ENCODE assay signal across 30 cellular contexts in the genomic region with DNA sequence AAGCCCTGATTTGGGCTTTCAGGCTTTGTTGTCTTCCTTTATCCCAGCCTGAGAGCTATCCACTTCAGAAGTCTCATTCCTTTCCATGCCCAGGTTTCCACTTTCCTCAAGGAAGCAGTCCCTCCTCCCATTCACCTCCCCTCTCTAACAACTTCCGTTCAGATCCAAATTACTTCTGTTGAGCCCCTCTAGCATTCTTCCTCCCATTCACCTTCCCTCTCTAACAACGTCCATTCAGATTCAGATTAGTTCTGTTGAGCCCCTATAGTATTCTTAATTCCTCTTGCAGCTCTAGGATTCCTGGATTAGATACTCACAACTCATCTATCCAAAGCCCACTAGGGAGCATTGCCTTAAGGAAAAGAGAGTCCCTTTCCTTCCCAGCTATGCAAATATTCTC.
"Had no signal": no experiment of that assay in that cellular context is flagged by ENCODE, and none has a peak within 500 bp of the region (broad histone marks: within the 10 kb centered on the region; RNA-seq: fewer than 3 reads in every experiment).

No MANE protein-coding gene starts in this region.

- H3K36me3 ChIP-seq: esophagus squamous epithelium, left ventricle myocardium inferior, neutrophil, ovary, prostate gland, sigmoid colon, thoracic aorta had no signal

- H3K79me2 ChIP-seq: hepatocyte had no signal

- H3K4me1 ChIP-seq: esophagus squamous epithelium, left ventricle myocardium inferior, prostate gland, sigmoid colon had no signal

- H3K36me3 Mint-ChIP-seq: stimulated activated effector memory CD8-positive, alpha-beta T cell treated with anti-CD3 and anti-CD28 coated beads, Interleukin-12 subunit alpha, Interleukin-12 subunit beta, amount 100 ng/mL, for 72 hours had no signal

- H3K27ac Mint-ChIP-seq: activated B cell treated with CpG ODN at 0.5 μM for 24 hours; activated CD8-positive, alpha-beta T cell treated with anti-CD3 and anti-CD28 coated beads for 36 hours; activated T-helper 17 cell treated with anti-CD3 and anti-CD28 coated beads, Interleukin-2, amount 50 U/mL, for 72 hours; nephron; stimulated activated effector memory CD8-positive, alpha-beta T cell treated with anti-CD3 and anti-CD28 coated beads, Interleukin-12 subunit alpha, Interleukin-12 subunit beta, amount 100 ng/mL, for 72 hours; stimulated activated naive CD8-positive, alpha-beta T cell treated with anti-CD3 and anti-CD28 coated beads, Interleukin-15, Interleukin-2, amounts not matched to agents 100 ng/mL and 50 ng/mL, for 24 hours; T-helper 17 cell had no signal

- H3K27ac ChIP-seq: esophagus squamous epithelium, hepatocyte, left ventricle myocardium inferior, neutrophil, ovary, prostate gland, sigmoid colon, thoracic aorta had no signal

- H3K27me3 Mint-ChIP-seq: activated CD8-positive, alpha-beta T cell treated with anti-CD3 and anti-CD28 coated beads for 36 hours; activated T-helper 17 cell treated with anti-CD3 and anti-CD28 coated beads, Interleukin-2, amount 50 U/mL, for 72 hours; stimulated activated naive CD8-positive, alpha-beta T cell treated with anti-CD3 and anti-CD28 coated beads, Interleukin-15, Interleukin-2, amounts not matched to agents 100 ng/mL and 50 ng/mL, for 24 hours; T-helper 17 cell had no signal

- H3K4me1 Mint-ChIP-seq: activated B cell treated with CpG ODN at 0.5 μM for 24 hours; activated T-helper 17 cell treated with anti-CD3 and anti-CD28 coated beads, Interleukin-2, amount 50 U/mL, for 72 hours; nephron; stimulated activated effector memory CD8-positive, alpha-beta T cell treated with anti-CD3 and anti-CD28 coated beads, Interleukin-12 subunit alpha, Interleukin-12 subunit beta, amount 100 ng/mL, for 72 hours; T-helper 17 cell had no signal

- H3K27me3 ChIP-seq: esophagus squamous epithelium, hepatocyte, neutrophil, ovary, sigmoid colon had no signal

- ATAC-seq: activated CD8-positive, alpha-beta T cell treated with anti-CD3 and anti-CD28 coated beads for 36 hours; activated T-cell treated with anti-CD3 and anti-CD28 coated beads, Interleukin-2, amount 50 U/mL, for 4 hours; activated T-helper 17 cell treated with anti-CD3 and anti-CD28 coated beads, Interleukin-2, amount 50 U/mL, for 72 hours; stimulated activated effector memory CD8-positive, alpha-beta T cell treated with anti-CD3 and anti-CD28 coated beads, Interleukin-12 subunit alpha, Interleukin-12 subunit beta, amount 100 ng/mL, for 72 hours; T-helper 17 cell had no signal

- H3K4me2 ChIP-seq: hepatocyte had no signal

- DNase-seq: activated B cell treated with CpG ODN at 0.5 μM for 24 hours; activated CD4-positive, alpha-beta T cell treated with anti-CD3 and anti-CD28 coated beads, Interleukin-2, amount 50 U/mL, for 1 hour; activated CD8-positive, alpha-beta T cell treated with anti-CD3 and anti-CD28 coated beads for 36 hours; activated gamma-delta T cell treated with Interleukin-2 at 50 U/mL for 16 hours; activated naive CD4-positive, alpha-beta T cell treated with anti-CD3 and anti-CD28 coated beads, Interleukin-2, amount 50 U/mL, for 16 hours; activated T-cell treated with anti-CD3 and anti-CD28 coated beads, Interleukin-2, amount 50 U/mL, for 4 hours; amniotic stem cell; central memory CD4-positive, alpha-beta T cell; dermis blood vessel endothelial cell; effector CD4-positive, alpha-beta T cell; esophagus squamous epithelium; foreskin melanocyte; glutamatergic neuron; islet precursor cell; left ventricle myocardium inferior; ovary; retina; sigmoid colon; small intestine; stimulated activated CD4-positive, alpha-beta T cell treated with anti-CD3 and anti-CD28 coated beads, Interleukin-4, amount 100 ng/mL, for 24 hours; T-helper 17 cell had no signal

- H3K9me3 Mint-ChIP-seq: activated B cell treated with CpG ODN at 0.5 μM for 24 hours; activated CD8-positive, alpha-beta T cell treated with anti-CD3 and anti-CD28 coated beads for 36 hours; nephron had no signal

- H3K9me3 ChIP-seq: esophagus squamous epithelium, left ventricle myocardium inferior, neutrophil, ovary, prostate gland, sigmoid colon, thoracic aorta had no signal

- H3K4me3 Mint-ChIP-seq: activated B cell treated with CpG ODN at 0.5 μM for 24 hours; activated CD8-positive, alpha-beta T cell treated with anti-CD3 and anti-CD28 coated beads for 36 hours; activated T-cell treated with anti-CD3 and anti-CD28 coated beads, Interleukin-2, amount 50 U/mL, for 4 hours; activated T-helper 17 cell treated with anti-CD3 and anti-CD28 coated beads, Interleukin-2, amount 50 U/mL, for 72 hours; nephron; stimulated activated effector memory CD8-positive, alpha-beta T cell treated with anti-CD3 and anti-CD28 coated beads, Interleukin-12 subunit alpha, Interleukin-12 subunit beta, amount 100 ng/mL, for 72 hours; stimulated activated naive CD8-positive, alpha-beta T cell treated with anti-CD3 and anti-CD28 coated beads, Interleukin-15, Interleukin-2, amounts not matched to agents 100 ng/mL and 50 ng/mL, for 24 hours; T-helper 17 cell had no signal

- H2AFZ ChIP-seq: hepatocyte had no signal

- H3K4me3 ChIP-seq: esophagus squamous epithelium, hepatocyte, left ventricle myocardium inferior, lung, ovary, prostate gland, sigmoid colon, thoracic aorta had no signal
